ENCODE assay signal across 7 cellular contexts in genomic region chr18:79644006-79644665, GRCh38. TPM values are rescaled to one million over a fixed set of nuclear protein-coding genes. Genes with fewer than 3 reads are reported as not detected.
DNase-seq lines count a peak whose midpoint lies in the region; ATAC-seq and TF ChIP-seq lines count a peak whose summit lies in the region.

No MANE protein-coding gene starts in this region.

- ATAC-seq in HG02678 (IDR thresholded peaks at IDR 0.05; ENCODE audit: unreplicated experiment), result peak; percentile 85

- no peaks in the 10 kb centered on the region for H4K20me1 ChIP-seq in mammary epithelial cell (ENCODE audit: insufficient read depth, low read length)

- H3K9ac ChIP-seq in mammary epithelial cell (ENCODE audit: insufficient read depth, low read length), result no peak overlapping the region

- 9% methylated on average over 22 of the region's 22 CpGs for WGBS in mammary epithelial cell (ENCODE audit: low coverage, missing lambda C conversion rate)

- intact Hi-C loops in mammary epithelial cell (cut with micrococcal nuclease), result loop anchor here (1.0 to 5.0 kb wide), 4 partner anchors 117 to 659 kb away; no protein-coding TSS in a partner anchor

- no peaks in the 10 kb centered on the region for H3K9me3 ChIP-seq in mammary epithelial cell (replicated peaks; ENCODE audit: insufficient read depth, low read length)

- no peak overlapping the region for H3K4me2 ChIP-seq in mammary epithelial cell (ENCODE audit: insufficient read depth, low read depth, low read length)

- no peak overlapping the region for H3K27ac ChIP-seq in mammary epithelial cell (ENCODE audit: insufficient read depth, low read depth, low read length)

- no peaks in the 10 kb centered on the region for H3K79me2 ChIP-seq in mammary epithelial cell (ENCODE audit: insufficient read depth, low read length)

- dilution Hi-C loops in mammary epithelial cell (cut with HindIII; ENCODE audit: low sequenced_read_pairs), result no loop called here

- no peaks in the 10 kb centered on the region for H3K27me3 ChIP-seq in mammary epithelial cell (ENCODE audit: insufficient read depth, low read length)

- BruUV-seq in mammary epithelial cell (replicated peaks; lab: Mats Ljungman, UMichigan), result no TSS peak

- peak; percentile 94 for TF ChIP-seq CTCF in GM12875 (IDR thresholded peaks at IDR 0.05; ENCODE audit: borderline replicate concordance, insufficient read depth, low read depth, low read length)
- peak; percentile 89 for TF ChIP-seq CTCF in WI38 (IDR thresholded peaks at IDR 0.05; ENCODE audit: low read depth, low read length)
- TF ChIP-seq CTCF in mammary epithelial cell (conservative IDR thresholded peaks at IDR 0.05 in 1 of 2, IDR thresholded peaks at IDR 0.05 in 1 of 2; ENCODE audit: extremely low read depth in 1 of 2, insufficient read depth in 1 of 2, low read depth in 1 of 2, low read length in 2 of 2), result peak; percentile 77 to 96

- peak; percentile 62 for DNase-seq in NCI-H146 treated with DMSO at 0.1 percent for 48 hours (lab: John Stamatoyannopoulos, UW; ENCODE audit: unreplicated experiment)
- peak; percentile 32 for DNase-seq in mammary epithelial cell
- peak; percentile 10 for DNase-seq in kidney glomerular epithelial cell (lab: John Stamatoyannopoulos, UW)
- peak; percentile 66 for DNase-seq in stimulated activated CD4-positive, alpha-beta T cell treated with anti-CD3 and anti-CD28 coated beads, Interleukin-4, amount 100 ng/mL, for 1 hour

- no peak overlapping the region for H2AFZ ChIP-seq in mammary epithelial cell (ENCODE audit: low read depth, low read length)

- H3K4me3 ChIP-seq in GM12875 (ENCODE audit: low read depth, low read length) (no peak overlapping the region), WI38 (ENCODE audit: low read depth, low read length) (no peak overlapping the region), mammary epithelial cell (replicated peaks in 1 of 3; ENCODE audit: insufficient read depth in 1 of 3, low read depth in 2 of 3, low read length in 3 of 3) (no peak overlapping the region)

- in situ Hi-C loops in mammary epithelial cell (cut with MboI; ENCODE audit: low sequenced_read_pairs in 2 of 2), result loop anchor here in 1 of 2 donors (10.0 kb wide), 1 partner anchor 259 kb away; no protein-coding TSS in a partner anchor

- CTCF ChIA-PET in mammary epithelial cell (lab: Charles Lee; ENCODE audit: low non-redundant PET), result no interaction called here

- H3K4me1 ChIP-seq in mammary epithelial cell (ENCODE audit: insufficient read depth, low read length), result no peaks in the 10 kb centered on the region

- no peaks in the 10 kb centered on the region for H3K36me3 ChIP-seq in mammary epithelial cell (ENCODE audit: insufficient read depth, low read length)

RNA-seq across cellular contexts. Expression of gene CTDP1, which starts 35.5 kb away (rescaled TPM):
- 10 to 100 TPM; 20.7 to 23.5 TPM for total RNA-seq in mammary epithelial cell
- polyA plus RNA-seq in mammary epithelial cell, result 9.6 TPM
- 44.1 TPM for polyA minus RNA-seq in mammary epithelial cell

Comparison
In these comparisons a context has a peak if more than half of its experiments do, and no peak if none do; other contexts are left out.
1. DNase-seq: peak in every context shown above with its lines; median percentile 66 in stimulated activated CD4-positive, alpha-beta T cell treated with anti-CD3 and anti-CD28 coated beads, Interleukin-4, amount 100 ng/mL, for 1 hour; 62 in NCI-H146 treated with DMSO at 0.1 percent for 48 hours; 32 in mammary epithelial cell; 10 in kidney glomerular epithelial cell.